In genomic region chr3:169286214-169286613, GRCh38 we compare ENCODE assay signal across 18 cellular contexts.
DNase-seq lines count a peak whose midpoint lies in the region; ATAC-seq and TF ChIP-seq lines count a peak whose summit lies in the region.
"Had no signal": no experiment of that assay in that cellular context is flagged by ENCODE, and none has a peak within 500 bp of the region (broad histone marks: within the 10 kb centered on the region; RNA-seq: fewer than 3 reads in every experiment).

No MANE protein-coding gene starts in this region.

- DNase-seq in NCI-H510A treated with DMSO at 0.1 percent for 48 hours (lab: John Stamatoyannopoulos, UW) (peak; percentile 45), NCI-H510A (lab: John Stamatoyannopoulos, UW) (no peak), WTC11 (ENCODE audit: low spot score) (no peak), lung (ENCODE audit: low spot score) (no peak), thoracic aorta (ENCODE audit: low spot score) (no peak), DMS114 treated with DMSO at 0.1 percent for 48 hours (lab: John Stamatoyannopoulos, UW; ENCODE audit: unreplicated experiment) (no peak), NOMO-1 treated with DMSO at 0.1 percent for 48 hours (lab: John Stamatoyannopoulos, UW; ENCODE audit: unreplicated experiment) (no peak), GM10266 (ENCODE audit: extremely low spot score) (no peak)
- DNase-seq: ACHN; activated T-cell treated with anti-CD3 and anti-CD28 coated beads, Interleukin-2, amount 50 U/mL, for 48 hours; CD8-positive, alpha-beta T cell; MM.1S; NCI-H2171; nucleus accumbens had no signal

- H3K4me3 Mint-ChIP-seq in WTC11: no peak overlapping the region
- H3K4me3 Mint-ChIP-seq: CD8-positive, alpha-beta T cell; central memory CD8-positive, alpha-beta T cell; stimulated activated effector memory CD8-positive, alpha-beta T cell treated with anti-CD3 and anti-CD28 coated beads, Interleukin-12 subunit alpha, Interleukin-12 subunit beta, amount 100 ng/mL, for 72 hours had no signal

- peak overlapping the region; percentile 53 for H3K27ac Mint-ChIP-seq in WTC11
- H3K27ac Mint-ChIP-seq: CD8-positive, alpha-beta T cell; stimulated activated effector memory CD8-positive, alpha-beta T cell treated with anti-CD3 and anti-CD28 coated beads, Interleukin-12 subunit alpha, Interleukin-12 subunit beta, amount 100 ng/mL, for 72 hours had no signal

- peak overlapping the region in 1 of 2 donors; percentile 68 for H3K27ac ChIP-seq in lung (ENCODE audit: low read depth in 1 of 2, low read length in 1 of 2)
- no peak overlapping the region for H3K27ac ChIP-seq in thoracic aorta

- H3K4me1 ChIP-seq in lung (ENCODE audit: control insufficient read depth in 2 of 2, insufficient read depth in 2 of 2, low read length in 2 of 2): peaks cover 0 to 7% of the 10 kb centered on the region in 2 donors
- H3K4me1 ChIP-seq in thoracic aorta (ENCODE audit: control insufficient read depth in 1 of 2, low read depth in 2 of 2): peaks cover 5 to 22% of the 10 kb centered on the region in 2 donors

- no peaks in the 10 kb centered on the region for H3K9me3 Mint-ChIP-seq in WTC11
- H3K9me3 Mint-ChIP-seq: CD8-positive, alpha-beta T cell; central memory CD8-positive, alpha-beta T cell; stimulated activated effector memory CD8-positive, alpha-beta T cell treated with anti-CD3 and anti-CD28 coated beads, Interleukin-12 subunit alpha, Interleukin-12 subunit beta, amount 100 ng/mL, for 72 hours had no signal

- no peaks in the 10 kb centered on the region for H3K36me3 Mint-ChIP-seq in WTC11
- H3K36me3 Mint-ChIP-seq: CD8-positive, alpha-beta T cell; stimulated activated effector memory CD8-positive, alpha-beta T cell treated with anti-CD3 and anti-CD28 coated beads, Interleukin-12 subunit alpha, Interleukin-12 subunit beta, amount 100 ng/mL, for 72 hours had no signal

- TF ChIP-seq CTCF in WTC11 (IDR thresholded peaks at IDR 0.05): no peak
- TF ChIP-seq CTCF in lung (IDR thresholded peaks at IDR 0.05; ENCODE audit: control extremely low read depth, extremely low read depth): no peak
- no peak for TF ChIP-seq CTCF in thoracic aorta (IDR thresholded peaks at IDR 0.05)
- no peak for TF ChIP-seq CTCF in GM10266 (IDR thresholded peaks at IDR 0.05; ENCODE audit: control insufficient read depth, insufficient read depth, low read depth, missing control alignments)

- 48 to 68% methylated on average over 3 of the region's 3 CpGs for WGBS in lung, 2 donors

- ATAC-seq in WTC11: peak; percentile 47
- peak; percentile 64 for ATAC-seq in lung (ENCODE audit: insufficient read depth, low FRiP score)
- no peak for ATAC-seq in thoracic aorta (ENCODE audit: insufficient number of reproducible peaks, low FRiP score, low read depth)
- ATAC-seq: CD8-positive, alpha-beta T cell; HCT116; HepG2; stimulated activated effector memory CD8-positive, alpha-beta T cell treated with anti-CD3 and anti-CD28 coated beads, Interleukin-12 subunit alpha, Interleukin-12 subunit beta, amount 100 ng/mL, for 72 hours had no signal

- H3K4me3 ChIP-seq in lung (no peak overlapping the region), thoracic aorta (peak overlapping the region; percentile 2)

- no peaks in the 10 kb centered on the region for H3K27me3 Mint-ChIP-seq in WTC11 (ENCODE audit: low read depth)
- H3K27me3 Mint-ChIP-seq: central memory CD8-positive, alpha-beta T cell had no signal

- POLR2A ChIA-PET in WTC11 (lab: Charles Lee): no interaction called here

- peaks cover 57% of the 10 kb centered on the region for H3K4me1 Mint-ChIP-seq in WTC11
- H3K4me1 Mint-ChIP-seq: central memory CD8-positive, alpha-beta T cell; stimulated activated effector memory CD8-positive, alpha-beta T cell treated with anti-CD3 and anti-CD28 coated beads, Interleukin-12 subunit alpha, Interleukin-12 subunit beta, amount 100 ng/mL, for 72 hours had no signal

- CTCF ChIA-PET in WTC11 (lab: Charles Lee): no interaction called here

- H3K36me3 ChIP-seq in lung (ENCODE audit: control insufficient read depth in 2 of 2, insufficient read depth in 2 of 2, low read length in 2 of 2) (no peaks in the 10 kb centered on the region), thoracic aorta (no peaks in the 10 kb centered on the region)

- H3K9me3 ChIP-seq in lung (ENCODE audit: control insufficient read depth in 2 of 2, insufficient read depth in 1 of 2, low read length in 1 of 2) (no peaks in the 10 kb centered on the region), thoracic aorta (no peaks in the 10 kb centered on the region)

- H3K27me3 ChIP-seq in lung (ENCODE audit: control insufficient read depth, insufficient read depth): no peaks in the 10 kb centered on the region
- no peaks in the 10 kb centered on the region for H3K27me3 ChIP-seq in thoracic aorta (replicated peaks; ENCODE audit: insufficient read depth)

TF ChIP-seq in WTC11, 78 proteins besides CTCF, POLR2A, EP300 and RAD21:
- TF ChIP-seq PRRX2 (CRISPR knock-in tag; IDR thresholded peaks at IDR 0.05): no peak
- TF ChIP-seq TEAD1 (CRISPR knock-in tag; IDR thresholded peaks at IDR 0.05): no peak
